In genomic region chr1:54275349-54275748, GRCh38 we compare ENCODE assay signal across 9 cellular contexts.
DNase-seq lines count a peak whose midpoint lies in the region; ATAC-seq and TF ChIP-seq lines count a peak whose summit lies in the region.
"Had no signal": no experiment of that assay in that cellular context is flagged by ENCODE, and none has a peak within 500 bp of the region (broad histone marks: within the 10 kb centered on the region; RNA-seq: fewer than 3 reads in every experiment).

No MANE protein-coding gene starts in this region.

- no peaks in the 10 kb centered on the region for H3K9me3 Mint-ChIP-seq in progenitor cell of endocrine pancreas (ENCODE audit: low read depth)

- no peak overlapping the region for H3K4me3 Mint-ChIP-seq in progenitor cell of endocrine pancreas (ENCODE audit: low read depth)

- 18 to 42% (median 36%) methylated on average over 3 of the region's 3 CpGs for WGBS in adipose tissue, 3 donors

- peaks cover 29% of the 10 kb centered on the region for H3K4me1 Mint-ChIP-seq in progenitor cell of endocrine pancreas (ENCODE audit: low read depth)

- H3K27me3 Mint-ChIP-seq in progenitor cell of endocrine pancreas: no peaks in the 10 kb centered on the region

- H3K27ac Mint-ChIP-seq in progenitor cell of endocrine pancreas: peak overlapping the region; percentile 13

- intact Hi-C loops in cardiac septum (cut with DNase I): loop anchor here (2.0 to 10.0 kb wide), 4 partner anchors 83 to 213 kb away; no protein-coding TSS in a partner anchor

- H3K36me3 Mint-ChIP-seq in progenitor cell of endocrine pancreas (ENCODE audit: insufficient read depth): peaks cover 10% of the 10 kb centered on the region

- no peak for ATAC-seq in GM18868 (IDR thresholded peaks at IDR 0.05; ENCODE audit: unreplicated experiment)
- no peak for ATAC-seq in GM21717 (IDR thresholded peaks at IDR 0.05; ENCODE audit: unreplicated experiment)
- no peak for ATAC-seq in GM21786 (IDR thresholded peaks at IDR 0.05; ENCODE audit: unreplicated experiment)

- DNase-seq in EH (ENCODE audit: low read depth): peak; percentile 86
- peak; percentile 81 for DNase-seq in cardiac septum (ENCODE audit: low spot score)
- no peak for DNase-seq in progenitor cell of endocrine pancreas (ENCODE audit: low spot score, unreplicated experiment)
- no peak for DNase-seq in LoVo (ENCODE audit: low spot score)

- peak overlapping the region; percentile 33 for H3K27ac ChIP-seq in adipose tissue (ENCODE audit: low read depth, low read length)
- H3K27ac ChIP-seq: SJSA1 had no signal

- no peak for TF ChIP-seq CTCF in progenitor cell of endocrine pancreas (IDR thresholded peaks at IDR 0.05; ENCODE audit: unreplicated experiment)

Comparison
In these comparisons a context has a peak if more than half of its experiments do, and no peak if none do; other contexts are left out.
1. DNase-seq: peak in EH (single experiment) and cardiac septum (single experiment); none in progenitor cell of endocrine pancreas (single experiment) and LoVo (single experiment).